Comparison of ENCODE assay signal across 8 cellular contexts in genomic region chr16:2135703-2136490, GRCh38. TPM values are rescaled to one million over a fixed set of nuclear protein-coding genes. Genes with fewer than 3 reads are reported as not detected.
DNase-seq lines count a peak whose midpoint lies in the region; TF ChIP-seq lines count a peak whose summit lies in the region.
"Not testable (repeated sequence)": the region's sequence is repeated elsewhere in the genome, so short reads cannot be mapped to it uniquely, and the experiment has no call there.

Gene PKD1, minus strand, starts transcription at chr16:2135898. Its CDS starts 209 bp downstream, at chr16:2135689.

- POLR2A ChIA-PET in RWPE1 (lab: Yijun Ruan, JAX; ENCODE audit: low non-redundant PET): not testable (repeated sequence)

- TF ChIP-seq CTCF in GM10266 (IDR thresholded peaks at IDR 0.05; ENCODE audit: control insufficient read depth, insufficient read depth, low read depth, missing control alignments); RWPE1 (conservative IDR thresholded peaks at IDR 0.05; ENCODE audit: low read depth): not testable (repeated sequence)
- TF ChIP-seq CTCF in uterus (IDR thresholded peaks at IDR 0.05): peak in 1 of 4 experiments; percentile 32

- not testable (repeated sequence) for H3K36me3 ChIP-seq in uterus

- peak within 1 kb of the TSS; percentile 82 for H3K27ac ChIP-seq in RWPE1
- H3K27ac ChIP-seq in skin epidermis: peak within 1 kb of the TSS in 18 of 21 experiments; percentile 12 to 84 (median 68)
- H3K27ac ChIP-seq in uterus: peak within 1 kb of the TSS; percentile 82 to 83

- not testable (repeated sequence) for H3K9me3 ChIP-seq in uterus

- not testable (repeated sequence) for H3K4me1 ChIP-seq in uterus

- CTCF ChIA-PET in RWPE1 (lab: Yijun Ruan, JAX): not testable (repeated sequence)

- not testable (repeated sequence) for H3K27me3 ChIP-seq in uterus

- intact Hi-C loops in uterus (cut with DNase I; ENCODE audit: low total_unique reads): not testable (repeated sequence)

- DNase-seq in GM10266 (ENCODE audit: extremely low spot score) (peak; percentile 34), MV-4-11 (lab: John Stamatoyannopoulos, UW) (peak; percentile 92), ecto neural progenitor cell (ENCODE audit: low spot score) (peak; percentile 84), kidney glomerular epithelial cell (lab: John Stamatoyannopoulos, UW) (peak; percentile 56), uterus (peak; percentile 95 to 100)
- not testable (repeated sequence) for DNase-seq in RWPE1 (ENCODE audit: low spot score)
- peak; percentile 100 for DNase-seq in activated CD8-positive, alpha-beta memory T cell treated with anti-CD3 and anti-CD28 coated beads, Interleukin-2, amount 50 U/mL, for 48 hours

- TF ChIP-seq POLR2A in uterus (IDR thresholded peaks at IDR 0.05): peak; percentile 42 to 82

- H3K4me3 ChIP-seq in skin epidermis (peak within 1 kb of the TSS; percentile 36 to 57 (median 43)), uterus (peak within 1 kb of the TSS; percentile 34 to 84)

RNA-seq across cellular contexts. Expression of gene PKD1, which starts in this region (rescaled TPM):
- total RNA-seq in uterus: 100 to 1,000 TPM; 149 to 383 (median 197) TPM
